Comparison of ENCODE assay signal across 18 cellular contexts in the genomic region with DNA sequence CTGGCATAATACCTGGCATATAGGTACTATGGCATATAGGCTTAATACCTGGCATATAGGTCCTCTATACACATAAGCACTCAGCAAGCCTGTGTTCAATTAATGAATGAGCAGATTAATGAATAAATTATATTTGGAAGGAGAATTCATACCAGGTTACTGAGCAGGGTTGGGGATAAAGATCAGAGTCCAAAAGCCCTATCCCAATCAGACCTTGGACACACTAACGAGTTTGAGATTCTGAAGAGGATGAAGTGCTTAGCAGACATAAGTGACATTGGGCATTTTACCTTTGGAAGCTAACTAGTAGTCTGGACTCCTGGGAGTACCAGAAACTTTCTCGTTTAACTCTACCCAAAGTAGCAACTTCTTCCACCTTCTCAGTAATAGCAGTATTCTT.
DNase-seq lines count a peak whose midpoint lies in the region; ATAC-seq and TF ChIP-seq lines count a peak whose summit lies in the region.
"Had no signal": no experiment of that assay in that cellular context is flagged by ENCODE, and none has a peak within 500 bp of the region (broad histone marks: within the 10 kb centered on the region; RNA-seq: fewer than 3 reads in every experiment).

No MANE protein-coding gene starts in this region.

- no peak for DNase-seq in GM23248
- no peak for DNase-seq in RWPE2 (ENCODE audit: low spot score)
- no peak for DNase-seq in foreskin keratinocyte
- no peak for DNase-seq in spleen
- no peak for DNase-seq in DMS153 (lab: John Stamatoyannopoulos, UW)
- DNase-seq in activated T-cell treated with anti-CD3 and anti-CD28 coated beads for 4 hours = no peak
- no peak for DNase-seq in ACHN
- no peak for DNase-seq in transverse colon
- DNase-seq: erythroblast, NCI-H1092, NCI-H187 treated with DMSO at 0.1 percent for 48 hours, NCI-H774, T-helper 9 cell, WERI-Rb-1 had no signal

- no peak for TF ChIP-seq CTCF in RWPE2 (IDR thresholded peaks at IDR 0.05; ENCODE audit: poor library complexity, severe bottlenecking)
- TF ChIP-seq CTCF in foreskin keratinocyte (conservative IDR thresholded peaks at IDR 0.05) = no peak
- TF ChIP-seq CTCF in spleen (IDR thresholded peaks at IDR 0.05 in 8 of 11, conservative IDR thresholded peaks at IDR 0.05 in 3 of 11) = no peak
- TF ChIP-seq CTCF in transverse colon (IDR thresholded peaks at IDR 0.05) = no peak

- H3K4me3 ChIP-seq in GM23248 (no peak overlapping the region), RWPE2 (ENCODE audit: severe bottlenecking) (no peak overlapping the region), spleen (no peak overlapping the region), transverse colon (no peak overlapping the region)
- H3K4me3 ChIP-seq: gastroesophageal sphincter, HAP-1, prostate gland had no signal

- 0 out of 2 replicates have a peak, but pooled peaks cover 4% of the 10 kb centered on the region for H3K9me2 ChIP-seq in GM23248 (ENCODE audit: insufficient read depth)

- H3K27me3 ChIP-seq in GM23248 (replicated peaks; ENCODE audit: insufficient read depth) = no peaks in the 10 kb centered on the region
- H3K27me3 ChIP-seq in RWPE2 (ENCODE audit: insufficient read depth, poor library complexity, severe bottlenecking) = no peaks in the 10 kb centered on the region
- H3K27me3 ChIP-seq in foreskin keratinocyte = no peaks in the 10 kb centered on the region
- no peaks in the 10 kb centered on the region for H3K27me3 ChIP-seq in spleen (replicated peaks in 1 of 7)
- no peaks in the 10 kb centered on the region for H3K27me3 ChIP-seq in transverse colon
- H3K27me3 ChIP-seq: gastroesophageal sphincter had no signal

- peak overlapping the region; percentile 60 for H3K27ac ChIP-seq in GM23248
- H3K27ac ChIP-seq in RWPE2 (ENCODE audit: poor library complexity, severe bottlenecking) = peak overlapping the region; percentile 89
- peak overlapping the region; percentile 85 for H3K27ac ChIP-seq in foreskin keratinocyte
- H3K27ac ChIP-seq in spleen = peak overlapping the region in 7 of 8 donors; percentile 64 to 90 (median 79)
- no peak overlapping the region for H3K27ac ChIP-seq in transverse colon
- H3K27ac ChIP-seq: prostate gland, WERI-Rb-1 had no signal

- intact Hi-C loops in spleen (cut with DNase I; ENCODE audit: low total_unique reads) = no loop called here
- intact Hi-C loops in transverse colon (cut with DNase I; ENCODE audit: low total_unique reads) = no loop called here

- peak overlapping the region; percentile 24 for H2AFZ ChIP-seq in GM23248

- H3K4me1 ChIP-seq in GM23248 (ENCODE audit: insufficient read depth) = peaks cover 74% of the 10 kb centered on the region
- H3K4me1 ChIP-seq in RWPE2 (ENCODE audit: insufficient read depth, poor library complexity, severe bottlenecking) = peaks cover 63% of the 10 kb centered on the region
- H3K4me1 ChIP-seq in foreskin keratinocyte = peaks cover 43% of the 10 kb centered on the region
- peaks cover 0 to 79% (median 30%) of the 10 kb centered on the region in 6 donors for H3K4me1 ChIP-seq in spleen
- H3K4me1 ChIP-seq in transverse colon = peaks cover 0 to 4% (median 0%) of the 10 kb centered on the region in 4 donors
- H3K4me1 ChIP-seq: HAP-1, prostate gland had no signal

- no peak for TF ChIP-seq EP300 in transverse colon (IDR thresholded peaks at IDR 0.05; ENCODE audit: low read depth)

- 52 to 55% methylated on average over 2 of the region's 2 CpGs for WGBS in GM23248 (ENCODE audit: low coverage in 1 of 2, low lambda C conversion rate in 2 of 2, missing lambda C conversion rate in 2 of 2), 2 experiments
- WGBS in spleen, 5 donors = 68 to 85% (median 69%) methylated on average over 2 of the region's 2 CpGs
- 67 to 75% methylated on average over 1 to 2 of the region's 2 CpGs for WGBS in transverse colon (ENCODE audit: low coverage in 1 of 2), 2 donors

- TF ChIP-seq POLR2A in spleen (IDR thresholded peaks at IDR 0.05) (no peak), transverse colon (IDR thresholded peaks at IDR 0.05) (no peak)

- in situ Hi-C loops in GM23248 (cut with MboI) = no loop called here
- in situ Hi-C loops in ACHN (cut with HindIII; ENCODE audit: low pct_ligation_motif_present, low pct_unique_long_range_greater_than_20kb, low sequenced_read_pairs) = no loop called here
- in situ Hi-C loops in transverse colon (cut with MboI; ENCODE audit: low pct_ligation_motif_present in 1 of 4, low pct_unique_long_range_greater_than_20kb in 1 of 4, low sequenced_read_pairs in 3 of 4) = no loop called here

- H3K4me2 ChIP-seq in GM23248 (ENCODE audit: unreplicated experiment) = peak overlapping the region; percentile 29

- H3F3A ChIP-seq in GM23248 (ENCODE audit: insufficient read depth) = peaks cover 62% of the 10 kb centered on the region

- no peak overlapping the region for H3K9ac ChIP-seq in GM23248

- H3K36me3 ChIP-seq in GM23248 (ENCODE audit: low read depth) (no peaks in the 10 kb centered on the region), RWPE2 (ENCODE audit: low read depth) (no peaks in the 10 kb centered on the region), spleen (no peaks in the 10 kb centered on the region), transverse colon (no peaks in the 10 kb centered on the region)
- H3K36me3 ChIP-seq: gastroesophageal sphincter, HAP-1, prostate gland, WERI-Rb-1 had no signal

- H3K9me3 ChIP-seq in GM23248 (ENCODE audit: low read depth) (no peaks in the 10 kb centered on the region), RWPE2 (ENCODE audit: severe bottlenecking) (no peaks in the 10 kb centered on the region), spleen (no peaks in the 10 kb centered on the region), transverse colon (no peaks in the 10 kb centered on the region)
- H3K9me3 ChIP-seq: gastroesophageal sphincter, HAP-1, prostate gland had no signal

- ATAC-seq in RWPE2 (ENCODE audit: low read depth) = no peak
- ATAC-seq in foreskin keratinocyte = no peak
- ATAC-seq: activated T-helper 17 cell treated with anti-CD3 and anti-CD28 coated beads, Interleukin-2, amount 50 U/mL, for 72 hours; gastroesophageal sphincter had no signal

- H4K20me1 ChIP-seq in GM23248 (ENCODE audit: insufficient read depth) = no peaks in the 10 kb centered on the region

- H3K79me2 ChIP-seq in GM23248 (ENCODE audit: insufficient read depth) = no peaks in the 10 kb centered on the region

Comparison
In these comparisons a context has a peak if more than half of its experiments do, and no peak if none do; other contexts are left out.
1. H3K27ac ChIP-seq: peak in GM23248 (single experiment), RWPE2 (single experiment), foreskin keratinocyte (single experiment) and spleen (7 of 8); none in transverse colon (0 of 4).